ENCODE assay signal across 18 cellular contexts in genomic region chrX:135396109-135396508, GRCh38. TPM values are rescaled to one million over a fixed set of nuclear protein-coding genes. Genes with fewer than 3 reads are reported as not detected.
DNase-seq lines count a peak whose midpoint lies in the region; ATAC-seq and TF ChIP-seq lines count a peak whose summit lies in the region.
"Had no signal": no experiment of that assay in that cellular context is flagged by ENCODE, and none has a peak within 500 bp of the region (broad histone marks: within the 10 kb centered on the region; RNA-seq: fewer than 3 reads in every experiment).

No MANE protein-coding gene starts in this region.

- peaks cover 4% of the 10 kb centered on the region; the same call in 1 of the 2 replicates for H3K27me3 ChIP-seq in IMR-90 (ENCODE audit: control insufficient read depth, insufficient read depth, low read length)
- H3K27me3 ChIP-seq: gastrocnemius medialis, neural progenitor cell had no signal

- no peaks in the 10 kb centered on the region for H3K4me1 ChIP-seq in IMR-90 (ENCODE audit: control insufficient read depth, insufficient read depth, low read length)
- H3K4me1 ChIP-seq: gastrocnemius medialis, neural progenitor cell had no signal

- TF ChIP-seq CTCF in IMR-90 (conservative IDR thresholded peaks at IDR 0.05; ENCODE audit: low read depth, low read length) (no peak), astrocyte of the spinal cord (IDR thresholded peaks at IDR 0.05; ENCODE audit: low read depth, low read length) (no peak), GM20000 (IDR thresholded peaks at IDR 0.05; ENCODE audit: extremely low read depth, missing control alignments) (no peak)

- H3K56ac ChIP-seq in IMR-90 (ENCODE audit: extremely low read depth, insufficient read depth, low read length), result no peak overlapping the region

- H2AFZ ChIP-seq in IMR-90 (replicated peaks; ENCODE audit: low read length, poor library complexity), result no peak overlapping the region
- H2AFZ ChIP-seq: neural progenitor cell had no signal

- H2BK5ac ChIP-seq in IMR-90 (ENCODE audit: low read depth, low read length, poor library complexity, severe bottlenecking), result no peak overlapping the region

- TF ChIP-seq POLR2A in IMR-90 (IDR thresholded peaks at IDR 0.05; ENCODE audit: low read depth, low read length), result no peak

- H3K4me3 ChIP-seq in IMR-90 (ENCODE audit: insufficient read depth, low read depth, low read length) (no peak overlapping the region), astrocyte of the spinal cord (ENCODE audit: low read depth, low read length) (no peak overlapping the region)
- H3K4me3 ChIP-seq: gastrocnemius medialis, neural progenitor cell had no signal

- no peak overlapping the region for H4K91ac ChIP-seq in IMR-90 (ENCODE audit: insufficient read depth, low read depth, low read length)

- H3K9ac ChIP-seq in IMR-90 (ENCODE audit: low read depth, low read length), result no peak overlapping the region
- H3K9ac ChIP-seq: neural progenitor cell had no signal

- no CpG with 5 or more reads among the region's 4 CpGs for WGBS in IMR-90 (ENCODE audit: extremely low coverage in 2 of 2, insufficient read length in 1 of 2), 2 experiments

- DNase-seq in NCI-H2029 treated with DMSO at 0.1 percent for 48 hours (lab: John Stamatoyannopoulos, UW), result peak; percentile 16
- DNase-seq in NCI-H2029 (lab: John Stamatoyannopoulos, UW), result no peak
- DNase-seq in IMR-90, result peak; percentile 3
- peak; percentile 3 for DNase-seq in astrocyte of the spinal cord (ENCODE audit: low read depth, low spot score)
- peak; percentile 2 for DNase-seq in medulla oblongata (ENCODE audit: extremely low spot score)
- DNase-seq in GM20000 (ENCODE audit: low spot score), result no peak
- no peak for DNase-seq in GM19240 (ENCODE audit: insufficient read length, low spot score)
- no peak for DNase-seq in anterior cingulate cortex (lab: John Stamatoyannopoulos, UW)
- DNase-seq: activated CD8-positive, alpha-beta memory T cell treated with anti-CD3 and anti-CD28 coated beads, Interleukin-2, amount 10 ng/mL, durations not matched to agents 7 days and 5 days; activated naive CD4-positive, alpha-beta T cell treated with Interleukin-2 at 50 U/mL for 16 hours; gastrocnemius medialis; mesendoderm; NCI-H1092 treated with DMSO at 0.1 percent for 48 hours; right cardiac atrium; stimulated activated CD4-positive, alpha-beta T cell treated with anti-CD3 and anti-CD28 coated beads, Interleukin-1b, Interleukin-23, amount 100 ng/mL, for 48 hours; T-cell had no signal

- H2AK9ac ChIP-seq in IMR-90 (replicated peaks; ENCODE audit: low read depth, low read length, poor library complexity), result no peak overlapping the region

- H4K8ac ChIP-seq in IMR-90 (ENCODE audit: low read depth in 2 of 2, low read length in 2 of 2), result no peak overlapping the region

- H2BK120ac ChIP-seq in IMR-90 (ENCODE audit: low read depth, low read length), result no peak overlapping the region

- no peaks in the 10 kb centered on the region for H3K9me1 ChIP-seq in IMR-90 (ENCODE audit: insufficient read depth, low read length)

- H3K14ac ChIP-seq in IMR-90 (replicated peaks; ENCODE audit: low read depth, low read length), result no peak overlapping the region

- H3K9me3 ChIP-seq in IMR-90 (ENCODE audit: control insufficient read depth, insufficient read depth, low read length), result no peaks in the 10 kb centered on the region
- H3K9me3 ChIP-seq: gastrocnemius medialis had no signal

- H3K27ac ChIP-seq in IMR-90 (ENCODE audit: insufficient read depth, low read length), result no peak overlapping the region
- H3K27ac ChIP-seq: gastrocnemius medialis, neural progenitor cell had no signal

- H2BK15ac ChIP-seq in IMR-90 (ENCODE audit: low read depth, low read length), result no peak overlapping the region

- H2AK5ac ChIP-seq in IMR-90 (ENCODE audit: low read depth, low read length), result no peak overlapping the region

- no peaks in the 10 kb centered on the region for H4K20me1 ChIP-seq in IMR-90 (ENCODE audit: insufficient read depth, low read length)

- ATAC-seq in IMR-90 (ENCODE audit: low read depth), result no peak
- ATAC-seq: activated CD8-positive, alpha-beta memory T cell treated with anti-CD3 and anti-CD28 coated beads, Interleukin-2, amount 10 ng/mL, durations not matched to agents 7 days and 5 days; gastrocnemius medialis; right cardiac atrium; WTC11 had no signal

- in situ Hi-C loops in IMR-90 (cut with MboI; ENCODE audit: low sequenced_read_pairs), result no loop called here
- in situ Hi-C loops in astrocyte of the spinal cord (cut with HindIII; ENCODE audit: low sequenced_read_pairs), result no loop called here

- no peaks in the 10 kb centered on the region for H3K79me1 ChIP-seq in IMR-90 (ENCODE audit: low read depth in 1 of 2, low read length in 2 of 2)

- TF ChIP-seq RAD21 in IMR-90 (IDR thresholded peaks at IDR 0.05; ENCODE audit: low read length), result no peak

- BruUV-seq in IMR-90 (replicated peaks; lab: Mats Ljungman, UMichigan), result no TSS peak

- POLR2A ChIA-PET in IMR-90 (lab: Charles Lee; ENCODE audit: unreplicated experiment), result no interaction called here

- CTCF ChIA-PET in IMR-90 (lab: Yijun Ruan, JAX), result no interaction called here

- H3K18ac ChIP-seq in IMR-90 (ENCODE audit: low read depth, low read length), result no peak overlapping the region

- intact Hi-C loops in IMR-90 (cut with micrococcal nuclease), result no loop called here

- no peak overlapping the region for H3K23ac ChIP-seq in IMR-90 (ENCODE audit: low read depth, low read length)

- dilution Hi-C loops in IMR-90 (cut with HindIII; ENCODE audit: low sequenced_read_pairs, unreplicated experiment), result no loop called here

- H3K36me3 ChIP-seq in IMR-90 (ENCODE audit: control insufficient read depth, insufficient read depth, low read length), result no peaks in the 10 kb centered on the region
- H3K36me3 ChIP-seq: gastrocnemius medialis, neural progenitor cell had no signal

- no peak overlapping the region for H3K4me2 ChIP-seq in IMR-90 (ENCODE audit: low read depth, low read length)
- H3K4me2 ChIP-seq: neural progenitor cell had no signal

- H4K5ac ChIP-seq in IMR-90 (ENCODE audit: low read depth, low read length), result no peak overlapping the region

- no peak overlapping the region for H2BK20ac ChIP-seq in IMR-90 (ENCODE audit: low read depth, low read length)

- H3K4ac ChIP-seq in IMR-90 (ENCODE audit: low read depth, low read length), result no peak overlapping the region

TF ChIP-seq in IMR-90, 13 proteins besides CTCF, POLR2A, EP300 and RAD21:
- TF ChIP-seq NFE2L2 (IDR thresholded peaks at IDR 0.05; ENCODE audit: low read depth, low read length) (no peak), MAFK (IDR thresholded peaks at IDR 0.05; ENCODE audit: low read depth, low read length) (no peak), BHLHE40 (IDR thresholded peaks at IDR 0.05; ENCODE audit: low read depth, low read length) (no peak), CHD1 (IDR thresholded peaks at IDR 0.05; ENCODE audit: low read depth, low read length) (no peak), RFX5 (IDR thresholded peaks at IDR 0.05; ENCODE audit: low read depth, low read length) (no peak; the same call in 1 of the 2 replicates), SMC3 (IDR thresholded peaks at IDR 0.05; ENCODE audit: low read depth, low read length) (no peak), CEBPB (IDR thresholded peaks at IDR 0.05; ENCODE audit: low read depth, low read length) (no peak)

RNA-seq across cellular contexts. Expression of gene SMIM10L2A, which starts 25.6 kb away (rescaled TPM):
- total RNA-seq in IMR-90 (2012; rRNA removed), result under 0.01 TPM in 2 replicates
- polyA plus RNA-seq in IMR-90 (2012; rRNA removed), result 0.09 and 0.10 TPM in 2 replicates
- 0.08 and 0.11 TPM in 2 replicates for polyA plus RNA-seq in IMR-90 (2012; cell fraction: cytosol; rRNA removed)
- polyA plus RNA-seq in IMR-90 (2012; cell fraction: nucleus; rRNA removed; ENCODE audit: low replicate concordance), result 0.22 and 0.32 TPM in 2 replicates

RNA-seq across cellular contexts. Expression of gene ZNF449, which starts 51.5 kb away (rescaled TPM):
- total RNA-seq in IMR-90 (2012; rRNA removed), result 6.1 and 6.4 TPM in 2 replicates
- 2.4 and 3.5 TPM in 2 replicates for polyA plus RNA-seq in IMR-90 (2012; rRNA removed)
- 0.27 and 0.35 TPM in 2 replicates for polyA plus RNA-seq in IMR-90 (2012; cell fraction: cytosol; rRNA removed)
- 1.6 and 12.6 TPM in 2 replicates for polyA plus RNA-seq in IMR-90 (2012; cell fraction: nucleus; rRNA removed; ENCODE audit: low replicate concordance)

RNA-seq across cellular contexts. Expression of gene ZNF75D, which starts 52.2 kb away (rescaled TPM):
- total RNA-seq in IMR-90 (2012; rRNA removed), result 4.1 and 4.2 TPM in 2 replicates
- 3.3 and 4.2 TPM in 2 replicates for polyA plus RNA-seq in IMR-90 (2012; rRNA removed)
- 0.95 and 1.2 TPM in 2 replicates for polyA plus RNA-seq in IMR-90 (2012; cell fraction: cytosol; rRNA removed)
- polyA plus RNA-seq in IMR-90 (2012; cell fraction: nucleus; rRNA removed; ENCODE audit: low replicate concordance), result 4.2 and 20.3 TPM in 2 replicates

Comparison
In these comparisons a context has a peak if more than half of its experiments do, and no peak if none do; other contexts are left out.
1. DNase-seq: peak in NCI-H2029 treated with DMSO at 0.1 percent for 48 hours (single experiment), IMR-90 (single experiment), astrocyte of the spinal cord (single experiment) and medulla oblongata (single experiment); none in NCI-H2029 (single experiment), GM20000 (single experiment), GM19240 (single experiment) and anterior cingulate cortex (0 of 58).